In genomic region chr21:15063081-15063820, GRCh38 we compare ENCODE assay signal across 8 cellular contexts. TPM values are rescaled to one million over a fixed set of nuclear protein-coding genes. Genes with fewer than 3 reads are reported as not detected.
A peak's percentile ranks its signal among the peaks of the same experiment; 100 is the strongest.
DNase-seq lines count a peak whose midpoint lies in the region; ATAC-seq and TF ChIP-seq lines count a peak whose summit lies in the region.

No MANE protein-coding gene starts in this region.

- H3K4me1 ChIP-seq in adipocyte (ENCODE audit: control insufficient read depth, insufficient read depth, low read length): peaks cover 44% of the 10 kb centered on the region

- DNase-seq in ELR (ENCODE audit: low read depth) (peak; percentile 40), NCI-H748 (lab: John Stamatoyannopoulos, UW; ENCODE audit: unreplicated experiment) (peak; percentile 63), adipocyte (ENCODE audit: low read depth) (peak; percentile 41), kidney epithelial cell (ENCODE audit: low read depth) (no peak)
- DNase-seq in stimulated activated CD4-positive, alpha-beta T cell treated with anti-CD3 and anti-CD28 coated beads, TNF-alpha, amount 100 ng/mL, for 24 hours (ENCODE audit: low read depth in 3 of 3): peak in 2 of 3 experiments; percentile 11 to 19

- H3K9me3 ChIP-seq in adipocyte (ENCODE audit: control insufficient read depth, low read length): no peaks in the 10 kb centered on the region

- H3K9ac ChIP-seq in adipocyte (ENCODE audit: low read length): peak overlapping the region; percentile 91

- no peaks in the 10 kb centered on the region for H3K36me3 ChIP-seq in adipocyte (ENCODE audit: control insufficient read depth, insufficient read depth, low read length, severe bottlenecking)
- H3K36me3 ChIP-seq in kidney epithelial cell (ENCODE audit: control insufficient read depth, insufficient read depth, low read length): no peaks in the 10 kb centered on the region

- no peak for TF ChIP-seq CTCF in kidney epithelial cell (IDR thresholded peaks at IDR 0.05; ENCODE audit: insufficient read depth, low read length, poor library complexity, severe bottlenecking)

- peak overlapping the region; percentile 92 for H3K4me3 ChIP-seq in adipocyte (ENCODE audit: low read length)
- H3K4me3 ChIP-seq in kidney epithelial cell (ENCODE audit: low read depth, low read length): peak overlapping the region; percentile 91

- ATAC-seq in GM18867 (IDR thresholded peaks at IDR 0.05; ENCODE audit: unreplicated experiment) (no peak), HG03196 (IDR thresholded peaks at IDR 0.05; ENCODE audit: unreplicated experiment) (no peak), HG03097 (IDR thresholded peaks at IDR 0.05; ENCODE audit: low FRiP score, unreplicated experiment) (no peak)

- no peaks in the 10 kb centered on the region for H3K27me3 ChIP-seq in adipocyte (replicated peaks; ENCODE audit: control insufficient read depth, insufficient read depth, low read length)
- no peaks in the 10 kb centered on the region for H3K27me3 ChIP-seq in kidney epithelial cell (ENCODE audit: control insufficient read depth, insufficient read depth, low read length)

RNA-seq across cellular contexts. Expression of gene NRIP1, which starts 1.5 kb away (rescaled TPM):
- total RNA-seq in kidney epithelial cell: 52.6 and 57.2 TPM in 2 replicates
